1 cellular context compared by ENCODE assay signal in genomic region chr3:134474956-134475355, GRCh38.
TF ChIP-seq lines count a peak whose summit lies in the region.

No MANE protein-coding gene starts in this region.

TF ChIP-seq in HepG2, 621 proteins besides CTCF, POLR2A, EP300 and RAD21:
- TF ChIP-seq ZBTB39 (CRISPR knock-in tag; IDR thresholded peaks at IDR 0.05) (no peak), ZSCAN9 (CRISPR knock-in tag; IDR thresholded peaks at IDR 0.05; ENCODE audit: borderline replicate concordance) (no peak), ZNF367 (CRISPR knock-in tag; IDR thresholded peaks at IDR 0.05; ENCODE audit: borderline replicate concordance) (no peak)
